In the genomic region with DNA sequence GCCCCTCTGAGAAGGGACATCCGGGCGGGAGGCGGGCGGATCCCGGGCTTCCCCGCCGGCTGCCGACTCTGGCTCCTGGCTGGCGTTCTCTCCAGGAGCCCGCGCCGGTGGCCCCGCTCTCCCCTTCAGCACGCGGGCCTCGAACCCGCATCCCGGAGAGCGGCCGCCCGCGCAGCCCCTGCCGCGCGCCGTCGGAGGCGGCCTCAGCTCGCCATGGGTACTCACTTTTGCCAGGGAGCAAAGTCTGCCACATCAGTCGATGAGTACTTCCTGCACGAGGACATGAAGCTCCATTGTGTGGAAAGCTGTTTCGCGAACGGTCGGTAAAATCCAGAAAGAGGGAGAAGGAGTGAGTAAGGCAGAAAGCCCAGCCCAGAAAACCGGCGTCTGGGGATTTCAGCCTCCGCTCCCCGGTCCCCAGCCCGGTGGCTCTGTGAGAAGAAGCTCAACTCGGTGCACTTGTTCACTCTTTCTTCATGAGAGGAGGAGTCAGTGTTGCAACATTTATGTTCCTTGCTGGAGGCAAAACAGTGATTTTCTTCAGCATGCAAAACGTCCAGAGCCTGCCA, we compare ENCODE assay signal across 8 cellular contexts. TPM values are rescaled to one million over a fixed set of nuclear protein-coding genes. Genes with fewer than 3 reads are reported as not detected.
A peak's percentile ranks its signal among the peaks of the same experiment; 100 is the strongest.
DNase-seq lines count a peak whose midpoint lies in the region; ATAC-seq, FAIRE-seq and TF ChIP-seq lines count a peak whose summit lies in the region.

PRLR (minus strand) TSS at position 445 of the 569 bp plus-strand sequence. CDS start 140,867 bp downstream, outside the sequence.

- H3K36me3 ChIP-seq in HUES48 (ENCODE audit: control insufficient read depth, insufficient read depth, low read length) (no peaks in the 10 kb centered on the region), adipocyte (ENCODE audit: control insufficient read depth, insufficient read depth, low read length, severe bottlenecking) (no peaks in the 10 kb centered on the region), gastrocnemius medialis (no peaks in the 10 kb centered on the region)

- no peak for DNase-seq in AG09309 (ENCODE audit: low read depth)
- DNase-seq in GM19239 (ENCODE audit: insufficient read length, low spot score) = no peak
- peak; percentile 75 for DNase-seq in adipocyte (ENCODE audit: low read depth)
- DNase-seq in gastrocnemius medialis = peak in 1 of 2 donors; percentile 43
- no peak for DNase-seq in DMS79 (lab: John Stamatoyannopoulos, UW)
- DNase-seq in activated CD4-positive, CD25-positive, alpha-beta regulatory T cell (lab: John Stamatoyannopoulos, UW) = no peak

- peak; percentile 66 for FAIRE-seq in GM19239 (lab: Jason Lieb, UNC)

- peak; percentile 46 to 47 for ATAC-seq in gastrocnemius medialis

- H3K27me3 ChIP-seq in HUES48 (ENCODE audit: control insufficient read depth, insufficient read depth, low read length) (peaks cover 12% of the 10 kb centered on the region), adipocyte (replicated peaks; ENCODE audit: control insufficient read depth, insufficient read depth, low read length) (peaks cover 44% of the 10 kb centered on the region), gastrocnemius medialis (peaks cover 20 to 35% (median 28%) of the 10 kb centered on the region in 3 donors)

- in situ Hi-C loops in gastrocnemius medialis (cut with MboI; ENCODE audit: low sequenced_read_pairs in 4 of 4) = no loop called here

- H3K9me3 ChIP-seq in HUES48 (ENCODE audit: control insufficient read depth, insufficient read depth, low read length) = no peaks in the 10 kb centered on the region
- no peaks in the 10 kb centered on the region for H3K9me3 ChIP-seq in adipocyte (ENCODE audit: control insufficient read depth, low read length)
- H3K9me3 ChIP-seq in gastrocnemius medialis = no peaks in the 10 kb centered on the region

- H3K4me3 ChIP-seq in AG09309 (ENCODE audit: control insufficient read depth, low read depth, low read length) = peak within 1 kb of the TSS; percentile 30
- H3K4me3 ChIP-seq in HUES48 (ENCODE audit: low read depth, low read length) = peak within 1 kb of the TSS; percentile 75
- peak within 1 kb of the TSS; percentile 71 for H3K4me3 ChIP-seq in adipocyte (ENCODE audit: low read length)
- H3K4me3 ChIP-seq in iPS-11a (ENCODE audit: low read depth, low read length) = peak within 1 kb of the TSS; percentile 50
- peak within 1 kb of the TSS; percentile 17 to 44 (median 30) for H3K4me3 ChIP-seq in gastrocnemius medialis

- peak within 1 kb of the TSS; percentile 9 for H3K27ac ChIP-seq in HUES48 (ENCODE audit: low read depth, low read length)
- H3K27ac ChIP-seq in gastrocnemius medialis = no peak within 1 kb of the TSS

- H3K9ac ChIP-seq in HUES48 (ENCODE audit: low read depth, low read length) (peak within 1 kb of the TSS; percentile 13), adipocyte (ENCODE audit: low read length) (no peak within 1 kb of the TSS)

- H3K4me1 ChIP-seq in HUES48 (ENCODE audit: control insufficient read depth, insufficient read depth, low read length) (peaks cover 9% of the 10 kb centered on the region), adipocyte (ENCODE audit: control insufficient read depth, insufficient read depth, low read length) (peaks cover 12% of the 10 kb centered on the region), gastrocnemius medialis (no peaks in the 10 kb centered on the region)

- intact Hi-C loops in gastrocnemius medialis (cut with DNase I; ENCODE audit: low total_unique reads) = no loop called here

- TF ChIP-seq POLR2A in gastrocnemius medialis (IDR thresholded peaks at IDR 0.05) = no peak

- TF ChIP-seq CTCF in AG09309 (IDR thresholded peaks at IDR 0.05; ENCODE audit: control insufficient read depth, insufficient read depth, low read depth, low read length, missing control alignments) = no peak
- TF ChIP-seq CTCF in gastrocnemius medialis (IDR thresholded peaks at IDR 0.05 in 4 of 5, conservative IDR thresholded peaks at IDR 0.05 in 1 of 5) = no peak

RNA-seq across cellular contexts. Expression of gene PRLR, which starts in this region (rescaled TPM):
- total RNA-seq in gastrocnemius medialis = under 1 TPM; 0.10 to 0.65 (median 0.39) TPM

Comparison
In these comparisons a context has a peak if more than half of its experiments do, and no peak if none do; other contexts are left out.
1. Peak in ATAC-seq and H3K4me3 ChIP-seq in gastrocnemius medialis; RNA of the gene not detected or under 1 TPM.